32 cellular contexts compared by ENCODE assay signal in genomic region chr5:136329791-136330190, GRCh38. TPM values are rescaled to one million over a fixed set of nuclear protein-coding genes. Genes with fewer than 3 reads are reported as not detected.
"Had no signal": no experiment of that assay in that cellular context is flagged by ENCODE, and none has a peak within 500 bp of the region (broad histone marks: within the 10 kb centered on the region; RNA-seq: fewer than 3 reads in every experiment).

No MANE protein-coding gene starts in this region.

- H3K9me3 ChIP-seq: MG63 had no signal

- DNase-seq: Karpas-422, Kasumi-1, MG63, MM.1S, MV-4-11, NCI-H1048, NCI-H1092, NCI-H1092 treated with DMSO at 0.1 percent for 48 hours, NCI-H1417 treated with DMSO at 0.1 percent for 48 hours, NCI-H1436, NCI-H1436 treated with DMSO at 0.1 percent for 48 hours, NCI-H146, NCI-H1694, NCI-H1694 treated with DMSO at 0.1 percent for 48 hours, NCI-H1930, NCI-H2081, NCI-H2081 treated with DMSO at 0.1 percent for 48 hours, NCI-H2171, NCI-H2171 treated with DMSO at 0.1 percent for 48 hours, NCI-H2227 treated with DMSO at 0.1 percent for 48 hours, NCI-H226, NCI-H446, NCI-H446 treated with DMSO at 0.1 percent for 48 hours, NCI-H524, NCI-H524 treated with DMSO at 0.1 percent for 48 hours, NCI-H526, NCI-H526 treated with DMSO at 0.1 percent for 48 hours had no signal

- H3K27ac ChIP-seq: KMS-11 had no signal

- H3K4me3 ChIP-seq: MG63 had no signal

- H3K36me3 ChIP-seq: MG63 had no signal

RNA-seq across cellular contexts. Expression of gene TRPC7, which starts 35.6 kb away (rescaled TPM):
- total RNA-seq: LHCN-M2, M059J, MCF 10A, NCI-H460 had no signal
